Comparison of ENCODE assay signal across 33 cellular contexts in the genomic region with DNA sequence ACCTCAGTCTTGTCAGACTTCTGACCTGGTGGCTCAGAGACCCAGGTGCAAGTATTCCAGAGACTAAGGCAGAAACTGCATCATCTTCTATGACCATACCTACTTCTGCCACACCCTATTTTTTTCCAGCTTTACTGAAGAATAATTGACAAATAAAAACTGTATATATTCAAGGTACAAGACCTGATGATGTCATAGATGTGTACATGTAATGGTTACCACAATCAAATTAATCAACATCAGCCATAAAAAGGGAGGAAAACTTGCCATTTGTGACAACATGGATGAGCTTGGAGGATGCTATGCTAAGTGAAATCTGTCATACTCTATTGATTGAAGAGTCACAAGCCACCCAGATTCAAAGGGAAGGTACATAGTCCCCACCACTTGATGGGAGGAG.
"Had no signal": no experiment of that assay in that cellular context is flagged by ENCODE, and none has a peak within 500 bp of the region (broad histone marks: within the 10 kb centered on the region; RNA-seq: fewer than 3 reads in every experiment).

No MANE protein-coding gene starts in this region.

- H3K4me3 ChIP-seq: adrenal gland, ascending aorta, body of pancreas, breast epithelium, cardiac muscle cell had no signal

- ATAC-seq: activated naive CD4-positive, alpha-beta T cell treated with anti-CD3 and anti-CD28 coated beads, Interleukin-2, amount 50 U/mL, for 72 hours; activated naive CD8-positive, alpha-beta T cell treated with anti-CD3 and anti-CD28 coated beads, Interleukin-2, amount 50 U/mL, for 24 hours; activated T-cell treated with anti-CD3 and anti-CD28 coated beads, Interleukin-2, amount 50 U/mL, for 4 hours; activated T-cell treated with anti-CD3 and anti-CD28 coated beads, Interleukin-2, amount 50 U/mL, for 72 hours; activated T-helper 17 cell treated with anti-CD3 and anti-CD28 coated beads, Interleukin-2, amount 50 U/mL, for 72 hours; body of pancreas had no signal

- FAIRE-seq: astrocyte, bronchial epithelial cell had no signal

- DNase-seq: activated effector memory CD4-positive, alpha-beta T cell treated with anti-CD3 and anti-CD28 coated beads, Interleukin-2, amount 50 U/mL, for 16 hours; activated effector memory CD4-positive, alpha-beta T cell treated with Interleukin-2 at 50 U/mL for 16 hours; activated gamma-delta T cell; activated gamma-delta T cell treated with Interleukin-2 at 50 U/mL for 16 hours; activated naive CD4-positive, alpha-beta T cell; activated naive CD4-positive, alpha-beta T cell treated with anti-CD3 and anti-CD28 coated beads for 36 hours; activated naive CD4-positive, alpha-beta T cell treated with anti-CD3 and anti-CD28 coated beads, Interleukin-2, amount 10 ng/mL, durations not matched to agents 7 days and 5 days; activated naive CD4-positive, alpha-beta T cell treated with anti-CD3 and anti-CD28 coated beads, Interleukin-2, amount 50 U/mL, for 16 hours; activated naive CD4-positive, alpha-beta T cell treated with Interleukin-2 at 50 U/mL for 16 hours; activated naive CD8-positive, alpha-beta T cell treated with anti-CD3 and anti-CD28 coated beads for 36 hours; activated naive CD8-positive, alpha-beta T cell treated with anti-CD3 and anti-CD28 coated beads, Interleukin-2, amount 10 ng/mL, durations not matched to agents 7 days and 5 days; activated naive CD8-positive, alpha-beta T cell treated with anti-CD3 and anti-CD28 coated beads, Interleukin-2, amount 50 U/mL, for 24 hours; activated T-cell treated with anti-CD3 and anti-CD28 coated beads, Interleukin-2, amount 50 U/mL, for 24 hours; activated T-cell treated with anti-CD3 and anti-CD28 coated beads, Interleukin-2, amount 50 U/mL, for 4 hours; activated T-cell treated with anti-CD3 and anti-CD28 coated beads, Interleukin-2, amount 50 U/mL, for 48 hours; activated T-cell treated with anti-CD3 and anti-CD28 coated beads, Interleukin-2, amount 50 U/mL, for 72 hours; adrenal gland; amniotic stem cell; amygdala; anterior cingulate cortex; aorta; body of pancreas; brain microvascular endothelial cell; caudate nucleus; central memory CD4-positive, alpha-beta T cell; cerebellar nuclear complex had no signal

- H3K27ac ChIP-seq: adrenal gland, ascending aorta, body of pancreas, brain microvascular endothelial cell, breast epithelium, cardiac muscle cell had no signal

- H3K4me1 ChIP-seq: adrenal gland, ascending aorta, body of pancreas, breast epithelium had no signal

- H3K36me3 ChIP-seq: adrenal gland, ascending aorta, brain microvascular endothelial cell, breast epithelium, cardiac muscle cell had no signal

- H3K27me3 ChIP-seq: adrenal gland, ascending aorta, body of pancreas, brain microvascular endothelial cell, cardiac muscle cell had no signal

- H3K9me3 ChIP-seq: adrenal gland, ascending aorta, body of pancreas, breast epithelium had no signal
